ENCODE assay signal across 33 cellular contexts in the genomic region with DNA sequence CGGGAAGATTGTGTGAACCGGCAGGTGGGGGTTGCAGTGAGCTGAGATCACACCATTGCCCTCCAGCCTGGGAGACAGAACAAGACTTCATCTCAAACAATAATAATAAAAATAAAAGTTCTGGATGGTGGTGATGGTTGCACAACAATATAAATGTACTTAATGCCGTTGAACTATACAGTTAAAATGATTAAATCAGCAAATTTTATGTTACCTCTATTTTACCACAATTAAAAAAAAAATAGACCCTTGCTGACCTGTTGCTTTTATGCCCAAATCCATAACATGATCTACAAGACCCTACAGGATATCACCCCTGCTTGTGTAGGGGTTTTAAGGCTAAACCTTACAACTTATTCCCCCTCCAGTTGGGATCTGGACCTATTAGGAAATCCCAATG. TPM values are rescaled to one million over a fixed set of nuclear protein-coding genes. Genes with fewer than 3 reads are reported as not detected.
"Had no signal": no experiment of that assay in that cellular context is flagged by ENCODE, and none has a peak within 500 bp of the region (broad histone marks: within the 10 kb centered on the region; RNA-seq: fewer than 3 reads in every experiment).

No MANE protein-coding gene starts in this region.

- H3K4me1 ChIP-seq: parathyroid adenoma, testis, upper lobe of right lung, uterus had no signal

- H3K27me3 Mint-ChIP-seq: stimulated activated naive CD8-positive, alpha-beta T cell treated with anti-CD3 and anti-CD28 coated beads, Interleukin-15, amount 100 ng/mL, for 72 hours; type B pancreatic cell had no signal

- H3K36me3 ChIP-seq: neural progenitor cell, ovary, spleen, suprapubic skin, tibial artery, transverse colon, upper lobe of right lung, uterus had no signal

- H3K4me2 ChIP-seq: neural progenitor cell, smooth muscle cell had no signal

- ATAC-seq: natural killer cell; sciatic nerve; stimulated activated memory B cell treated with anti-CD40 and anti-IgM and Interleukin-4, amounts not matched to agents 10 μg/mL and 1 μg/mL and 100 μg/mL, for 72 hours; stimulated activated naive CD8-positive, alpha-beta T cell treated with anti-CD3 and anti-CD28 coated beads, Interleukin-15, amount 100 ng/mL, for 72 hours; stimulated activated naive CD8-positive, alpha-beta T cell treated with anti-CD3 and anti-CD28 coated beads, Interleukin-15, Interleukin-2, amounts not matched to agents 100 U/mL and 50 U/mL, for 24 hours; upper lobe of right lung had no signal

- H3K4me3 Mint-ChIP-seq: natural killer cell; nephron; neural progenitor cell; stimulated activated memory B cell treated with anti-CD40 and anti-IgM and Interleukin-4, amounts not matched to agents 10 μg/mL and 1 μg/mL and 100 μg/mL, for 72 hours; stimulated activated naive CD8-positive, alpha-beta T cell treated with anti-CD3 and anti-CD28 coated beads, Interleukin-15, amount 100 ng/mL, for 72 hours; type B pancreatic cell had no signal

- H2AFZ ChIP-seq: neural progenitor cell, parathyroid adenoma had no signal

- H3K27me3 ChIP-seq: neural progenitor cell, ovary, spleen, suprapubic skin, testis, upper lobe of right lung, uterus had no signal

- H3K4me1 Mint-ChIP-seq: natural killer cell; stimulated activated memory B cell treated with anti-CD40 and anti-IgM and Interleukin-4, amounts not matched to agents 10 μg/mL and 1 μg/mL and 100 μg/mL, for 72 hours; stimulated activated naive CD8-positive, alpha-beta T cell treated with anti-CD3 and anti-CD28 coated beads, Interleukin-15, amount 100 ng/mL, for 72 hours had no signal

- H3K9me3 ChIP-seq: ovary, psoas muscle, spleen, suprapubic skin, testis, tibial artery, transverse colon, upper lobe of right lung, uterus had no signal

- H3K9ac ChIP-seq: neural progenitor cell, parathyroid adenoma had no signal

- DNase-seq: natural killer cell; occipital lobe; ovary; psoas muscle; right cardiac atrium; spleen; stimulated activated CD4-positive, alpha-beta T cell treated with anti-CD3 and anti-CD28 coated beads, Interleukin-12 subunit alpha, Interleukin-12 subunit beta, amount 100 ng/mL, for 4 hours; stimulated activated CD4-positive, alpha-beta T cell treated with anti-CD3 and anti-CD28 coated beads, Interleukin-1b, Interleukin-23, amount 100 ng/mL, for 48 hours; stimulated activated CD4-positive, alpha-beta T cell treated with anti-CD3 and anti-CD28 coated beads, Interleukin-4, amount 100 ng/mL, for 1 hour; stimulated activated CD4-positive, alpha-beta T cell treated with anti-CD3 and anti-CD28 coated beads, Interleukin-4, amount 100 ng/mL, for 4 hours; stimulated activated CD8-positive, alpha-beta memory T cell treated with anti-CD3 and anti-CD28 coated beads, Interleukin-4, amount 100 ng/mL, for 48 hours; stimulated activated naive CD4-positive, alpha-beta T cell; stimulated activated naive CD8-positive, alpha-beta T cell treated with anti-CD3 and anti-CD28 coated beads, Interleukin-15, amount 100 ng/mL, for 72 hours; stimulated activated naive CD8-positive, alpha-beta T cell treated with anti-CD3 and anti-CD28 coated beads, Interleukin-15, Interleukin-2, amounts not matched to agents 100 U/mL and 50 U/mL, for 24 hours; substantia nigra; testis; transverse colon; upper lobe of right lung; uterus had no signal

- H3K27ac Mint-ChIP-seq: natural killer cell; neural progenitor cell; progenitor cell of endocrine pancreas; stimulated activated memory B cell treated with anti-CD40 and anti-IgM and Interleukin-4, amounts not matched to agents 10 μg/mL and 1 μg/mL and 100 μg/mL, for 72 hours; stimulated activated naive CD8-positive, alpha-beta T cell treated with anti-CD3 and anti-CD28 coated beads, Interleukin-15, amount 100 ng/mL, for 72 hours; type B pancreatic cell had no signal

- H3K4me3 ChIP-seq: neural progenitor cell, ovary, psoas muscle, skin epidermis, smooth muscle cell, spleen, suprapubic skin, testis, tibial artery, transverse colon, upper lobe of right lung, uterus had no signal

- H3K27ac ChIP-seq: neural progenitor cell, ovary, parathyroid adenoma, psoas muscle, skin epidermis, spleen, suprapubic skin, testis, tibial artery, transverse colon, upper lobe of right lung, uterus had no signal

- H3K36me3 Mint-ChIP-seq: natural killer cell; neural progenitor cell; stimulated activated memory B cell treated with anti-CD40 and anti-IgM and Interleukin-4, amounts not matched to agents 10 μg/mL and 1 μg/mL and 100 μg/mL, for 72 hours; type B pancreatic cell had no signal

- H3K9me3 Mint-ChIP-seq: natural killer cell; nephron; neural progenitor cell; stimulated activated memory B cell treated with anti-CD40 and anti-IgM and Interleukin-4, amounts not matched to agents 10 μg/mL and 1 μg/mL and 100 μg/mL, for 72 hours; stimulated activated naive CD8-positive, alpha-beta T cell treated with anti-CD3 and anti-CD28 coated beads, Interleukin-15, amount 100 ng/mL, for 72 hours; type B pancreatic cell had no signal

RNA-seq across cellular contexts. Expression of a gene that starts 32.4 kb away (rescaled TPM):
- total RNA-seq: natural killer cell, progenitor cell of endocrine pancreas, renal cortical epithelial cell, smooth muscle cell had no signal
- polyA plus RNA-seq: neural cell had no signal

RNA-seq across cellular contexts. Expression of a gene that starts 53.9 kb away (rescaled TPM):
- total RNA-seq: natural killer cell, occipital lobe, osteoblast, sciatic nerve, spleen, upper lobe of right lung had no signal
- polyA plus RNA-seq: ovary, spleen had no signal

RNA-seq across cellular contexts. Expression of a gene that starts 59.1 kb away (rescaled TPM):
- total RNA-seq: natural killer cell, osteoblast, renal cortical epithelial cell, smooth muscle cell had no signal
- polyA plus RNA-seq: smooth muscle cell had no signal
